In the genomic region with DNA sequence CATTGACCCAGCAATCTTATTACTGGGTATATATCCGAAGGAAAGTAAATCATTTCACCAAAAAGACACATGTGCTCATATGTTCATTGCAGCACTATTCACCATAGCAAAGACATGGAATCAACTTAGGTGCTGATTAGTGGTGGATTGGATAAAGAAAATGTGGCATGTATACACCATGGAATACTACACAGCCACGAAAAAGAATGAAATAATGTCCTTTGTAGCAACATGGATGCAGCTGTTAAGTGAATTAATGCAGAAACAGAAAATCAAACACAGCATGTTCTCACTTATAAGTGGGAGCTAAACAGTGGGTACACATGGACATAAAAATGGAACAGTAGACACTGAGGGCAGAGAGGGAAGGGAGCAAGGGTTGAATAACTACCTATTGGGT, we compare ENCODE assay signal across 5 cellular contexts. TPM values are rescaled to one million over a fixed set of nuclear protein-coding genes. Genes with fewer than 3 reads are reported as not detected.
"Had no signal": no experiment of that assay in that cellular context is flagged by ENCODE, and none has a peak within 500 bp of the region (broad histone marks: within the 10 kb centered on the region; RNA-seq: fewer than 3 reads in every experiment).

No MANE protein-coding gene starts in this region.

RNA-seq across cellular contexts. Expression of a gene that starts 11.5 kb away (rescaled TPM):
- total RNA-seq: HepG2, HT-29, HT1080, IMR-90 had no signal
- polyA plus RNA-seq: HepG2, IgD-negative memory B cell, IMR-90 had no signal
